9 cellular contexts compared by ENCODE assay signal in genomic region chr17:17780941-17781590, GRCh38. TPM values are rescaled to one million over a fixed set of nuclear protein-coding genes. Genes with fewer than 3 reads are reported as not detected.
DNase-seq lines count a peak whose midpoint lies in the region; ATAC-seq and TF ChIP-seq lines count a peak whose summit lies in the region.
"Had no signal": no experiment of that assay in that cellular context is flagged by ENCODE, and none has a peak within 500 bp of the region (broad histone marks: within the 10 kb centered on the region; RNA-seq: fewer than 3 reads in every experiment).

No MANE protein-coding gene starts in this region.

- no peaks in the 10 kb centered on the region for H3K9me3 ChIP-seq in OCI-LY7 (ENCODE audit: low read length)
- no peaks in the 10 kb centered on the region for H3K9me3 ChIP-seq in fibroblast of lung (ENCODE audit: control insufficient read depth, insufficient read depth, low read depth, low read length)
- H3K9me3 ChIP-seq in prostate gland = no peaks in the 10 kb centered on the region

- H3K4me2 ChIP-seq in OCI-LY7 (ENCODE audit: low read length) (peak overlapping the region; percentile 89), fibroblast of lung (ENCODE audit: extremely low read depth, insufficient read depth, low read length) (peak overlapping the region; percentile 21)

- POLR2A ChIA-PET in OCI-LY7 (lab: Charles Lee) = interaction anchor here (0.5 to 1.4 kb wide), 3 partner anchors 15 to 68 kb away, joined by 3 read pairs; no protein-coding TSS in a partner anchor

- no peak for ATAC-seq in HG03097 (IDR thresholded peaks at IDR 0.05; ENCODE audit: low FRiP score, unreplicated experiment)

- peak; percentile 15 for DNase-seq in NCI-H2029 treated with DMSO at 0.1 percent for 48 hours (lab: John Stamatoyannopoulos, UW)
- DNase-seq in NCI-H2029 (lab: John Stamatoyannopoulos, UW) = no peak
- no peak for DNase-seq in OCI-LY7 (ENCODE audit: low spot score)
- DNase-seq in fibroblast of lung (ENCODE audit: low read depth in 2 of 2) = peak; percentile 38 to 87
- DNase-seq in prostate gland (ENCODE audit: low spot score) = no peak
- DNase-seq in ureter (ENCODE audit: low spot score) = no peak
- DNase-seq in activated effector memory CD4-positive, alpha-beta T cell treated with anti-CD3 and anti-CD28 coated beads, Interleukin-2, amount 50 U/mL, for 16 hours = no peak

- H3K4me3 ChIP-seq in OCI-LY7 (ENCODE audit: low read depth, low read length, poor library complexity, severe bottlenecking) (no peak overlapping the region), fibroblast of lung (replicated peaks in 1 of 4; ENCODE audit: control extremely low read depth in 1 of 4, insufficient read depth in 1 of 4, low read depth in 3 of 4, low read length in 4 of 4) (no peak overlapping the region), prostate gland (peak overlapping the region; percentile 41 to 46)

- H3K9ac ChIP-seq in fibroblast of lung (ENCODE audit: insufficient read depth, low read length) = no peak overlapping the region

- H3K27ac ChIP-seq in OCI-LY7 (ENCODE audit: low read depth, low read length, poor library complexity, severe bottlenecking) = peak overlapping the region; percentile 99
- no peak overlapping the region for H3K27ac ChIP-seq in fibroblast of lung (ENCODE audit: insufficient read depth, low read length)
- H3K27ac ChIP-seq in prostate gland = peak overlapping the region; percentile 87 to 89
- H3K27ac ChIP-seq: C4-2B had no signal

- intact Hi-C loops in OCI-LY7 (cut with micrococcal nuclease; ENCODE audit: unreplicated experiment) (no loop called here), prostate gland (cut with DNase I) (no loop called here)

- H3K4me1 ChIP-seq in OCI-LY7 (ENCODE audit: insufficient read depth, low read length, poor library complexity, severe bottlenecking) (peaks cover 60% of the 10 kb centered on the region), fibroblast of lung (ENCODE audit: control insufficient read depth, extremely low read depth, insufficient read depth, low read length) (peaks cover 19% of the 10 kb centered on the region), prostate gland (replicated peaks) (peaks cover 30% of the 10 kb centered on the region)

- no peaks in the 10 kb centered on the region for H3K9me2 ChIP-seq in OCI-LY7 (ENCODE audit: insufficient read depth, low read length)

- no peak for TF ChIP-seq CTCF in OCI-LY7 (conservative IDR thresholded peaks at IDR 0.05; ENCODE audit: low read length)
- peak in 1 of 2 donors; percentile 39 for TF ChIP-seq CTCF in fibroblast of lung (conservative IDR thresholded peaks at IDR 0.05 in 1 of 2, IDR thresholded peaks at IDR 0.05 in 1 of 2; ENCODE audit: low read depth in 1 of 2, low read length in 2 of 2)
- peak in 2 of 4 experiments; percentile 19 to 34 for TF ChIP-seq CTCF in prostate gland (IDR thresholded peaks at IDR 0.05)

- CTCF ChIA-PET in OCI-LY7 (lab: Charles Lee; ENCODE audit: unreplicated experiment) = interaction anchor here (0.7 kb wide), 1 partner anchor 15 kb away, joined by 3 read pairs; no protein-coding TSS in a partner anchor

- H2AFZ ChIP-seq in OCI-LY7 (ENCODE audit: low read length) (no peak overlapping the region), fibroblast of lung (ENCODE audit: low read length) (no peak overlapping the region)

- BruUV-seq in OCI-LY7 (replicated peaks; lab: Mats Ljungman, UMichigan) = no TSS peak

- no peaks in the 10 kb centered on the region for H3K27me3 ChIP-seq in fibroblast of lung (ENCODE audit: control insufficient read depth, insufficient read depth, low read length)
- no peaks in the 10 kb centered on the region for H3K27me3 ChIP-seq in prostate gland (replicated peaks; ENCODE audit: insufficient read depth)

- 11% methylated on average over 10 of the region's 10 CpGs for WGBS in prostate gland

- TF ChIP-seq POLR2A in prostate gland (IDR thresholded peaks at IDR 0.05) = no peak

- H4K20me1 ChIP-seq in OCI-LY7 (ENCODE audit: insufficient read depth, low read length) (no peaks in the 10 kb centered on the region), fibroblast of lung (ENCODE audit: control insufficient read depth, extremely low read depth, insufficient read depth, low read length) (no peaks in the 10 kb centered on the region)

- H3K79me2 ChIP-seq in OCI-LY7 (ENCODE audit: insufficient read depth, low read depth, low read length) (no peaks in the 10 kb centered on the region), fibroblast of lung (ENCODE audit: control insufficient read depth, insufficient read depth, low read length) (peaks cover 7% of the 10 kb centered on the region)

- no peaks in the 10 kb centered on the region for H3K36me3 ChIP-seq in OCI-LY7 (ENCODE audit: insufficient read depth, low read length)
- H3K36me3 ChIP-seq in fibroblast of lung (ENCODE audit: control insufficient read depth, insufficient read depth, low read length) = no peaks in the 10 kb centered on the region
- H3K36me3 ChIP-seq in prostate gland = no peaks in the 10 kb centered on the region

RNA-seq across cellular contexts. Expression of gene SREBF1, which starts 55.7 kb away (rescaled TPM):
- 48.4 and 70.4 TPM in 2 replicates for total RNA-seq in OCI-LY7 (2014; rRNA removed; shearing (Covaris generic))
- total RNA-seq in OCI-LY7 (2022) (187 and 213 TPM in 2 replicates), fibroblast of lung (51.9 and 77.6 TPM in 2 replicates), prostate gland (100 to 1,000 TPM; 134 to 299 TPM), ureter (127 TPM)
- polyA plus RNA-seq in fibroblast of lung = 29.7 and 49.1 TPM in 2 replicates
- polyA plus RNA-seq in fibroblast of lung (2012) = 73.7 and 109 TPM in 2 replicates
- polyA minus RNA-seq in fibroblast of lung (ENCODE audit: low replicate concordance) = 172 and 195 TPM in 2 replicates

Comparison
In these comparisons a context has a peak if more than half of its experiments do, and no peak if none do; other contexts are left out.
1. DNase-seq: peak in NCI-H2029 treated with DMSO at 0.1 percent for 48 hours (single experiment) and fibroblast of lung (2 of 2); none in NCI-H2029 (single experiment), OCI-LY7 (single experiment), prostate gland (single experiment), ureter (single experiment) and activated effector memory CD4-positive, alpha-beta T cell treated with anti-CD3 and anti-CD28 coated beads, Interleukin-2, amount 50 U/mL, for 16 hours (single experiment).
2. H3K4me3 ChIP-seq: peak in prostate gland (2 of 2); none in OCI-LY7 (single experiment) and fibroblast of lung (0 of 4).